Comparison of ENCODE assay signal across 8 cellular contexts in genomic region chr1:17439250-17440073, GRCh38. TPM values are rescaled to one million over a fixed set of nuclear protein-coding genes. Genes with fewer than 3 reads are reported as not detected.
DNase-seq lines count a peak whose midpoint lies in the region; ATAC-seq and TF ChIP-seq lines count a peak whose summit lies in the region.

RCC2 (minus strand) TSS chr1:17439677; CDS start chr1:17438514, 1,163 bp downstream.

- H3K9me3 ChIP-seq in endocrine pancreas (ENCODE audit: control insufficient read depth, low read length) = no peaks in the 10 kb centered on the region

- CTCF ChIA-PET in activated CD8-positive, alpha-beta memory T cell treated with anti-CD3 and anti-CD28 coated beads for 36 hours (lab: Charles Lee) = interaction anchor here (0.5 to 0.6 kb wide), 2 partner anchors 13 to 53 kb away, joined by 3 read pairs; no protein-coding TSS in a partner anchor

- H4K8ac ChIP-seq in mesendoderm (ENCODE audit: low read depth, low read length) = peak within 1 kb of the TSS; percentile 76

- peak within 1 kb of the TSS; percentile 89 for H3K4me2 ChIP-seq in mesendoderm (ENCODE audit: low read length)

- peak within 1 kb of the TSS; percentile 74 for H4K5ac ChIP-seq in mesendoderm (ENCODE audit: low read length)

- no peak within 1 kb of the TSS for H2BK15ac ChIP-seq in mesendoderm (replicated peaks; ENCODE audit: low read depth)

- H3K4ac ChIP-seq in mesendoderm (ENCODE audit: low read depth, low read length) = peak within 1 kb of the TSS; percentile 100

- H3K27ac ChIP-seq in ACC112 (ENCODE audit: low read depth, low read length) = peak within 1 kb of the TSS; percentile 87
- peak within 1 kb of the TSS; percentile 98 for H3K27ac ChIP-seq in mesendoderm (ENCODE audit: low read depth, low read length)

- H3K4me3 ChIP-seq in ACC112 (ENCODE audit: low read depth, low read length) (peak within 1 kb of the TSS; percentile 96), endocrine pancreas (ENCODE audit: control insufficient read depth, insufficient read depth, low read length) (peak within 1 kb of the TSS; percentile 76), mesendoderm (ENCODE audit: low read length) (peak within 1 kb of the TSS; percentile 90)

- peak; percentile 30 for ATAC-seq in HG03520 (IDR thresholded peaks at IDR 0.05; ENCODE audit: unreplicated experiment)

- H3K18ac ChIP-seq in mesendoderm (ENCODE audit: low read length) = peak within 1 kb of the TSS; percentile 98

- H3K4me1 ChIP-seq in ACC112 (ENCODE audit: control insufficient read depth, insufficient read depth, low read length, unreplicated experiment) (peaks cover 29% of the 10 kb centered on the region), endocrine pancreas (ENCODE audit: control insufficient read depth, insufficient read depth, low read length) (no peaks in the 10 kb centered on the region), mesendoderm (ENCODE audit: control insufficient read depth, low read depth, low read length) (peaks cover 23% of the 10 kb centered on the region)

- peak within 1 kb of the TSS; percentile 92 for H2AFZ ChIP-seq in ACC112 (ENCODE audit: low read length, unreplicated experiment)

- H3K56ac ChIP-seq in mesendoderm (ENCODE audit: low read length) = peak within 1 kb of the TSS; percentile 97

- peak within 1 kb of the TSS; percentile 82 for H2BK120ac ChIP-seq in mesendoderm (ENCODE audit: low read depth, low read length)

- peak within 1 kb of the TSS; percentile 83 for H2BK5ac ChIP-seq in mesendoderm (ENCODE audit: low read length)

- no peak within 1 kb of the TSS for H3K23ac ChIP-seq in mesendoderm (ENCODE audit: low read length)

- H3K9ac ChIP-seq in endocrine pancreas (ENCODE audit: control insufficient read depth, insufficient read depth, low read length) = peak within 1 kb of the TSS; percentile 87
- H3K9ac ChIP-seq in mesendoderm (ENCODE audit: low read length) = peak within 1 kb of the TSS; percentile 96

- peak; percentile 56 for TF ChIP-seq POLR2A in GM18526 (IDR thresholded peaks at IDR 0.05; ENCODE audit: extremely low read depth, insufficient read length)

- H3K36me3 ChIP-seq in ACC112 (ENCODE audit: insufficient read depth, low read length) (peaks cover 3% of the 10 kb centered on the region; the same call in 1 of the 2 replicates), endocrine pancreas (ENCODE audit: control insufficient read depth, insufficient read depth, low read length) (no peaks in the 10 kb centered on the region), mesendoderm (ENCODE audit: control insufficient read depth, insufficient read depth, low read length) (peaks cover 2% of the 10 kb centered on the region)

- no peaks in the 10 kb centered on the region for H3K79me1 ChIP-seq in mesendoderm (ENCODE audit: low read length)

- DNase-seq in NCI-H82 (lab: John Stamatoyannopoulos, UW) = peak; percentile 90
- peak; percentile 79 for DNase-seq in mesendoderm
- DNase-seq in stimulated activated CD8-positive, alpha-beta memory T cell treated with anti-CD3 and anti-CD28 coated beads, Interleukin-12 subunit alpha, Interleukin-12 subunit beta, amount 100 ng/mL, for 4 hours (ENCODE audit: low read depth) = peak; percentile 63

- no CpG with 5 or more reads among the region's 75 CpGs for WGBS in mesendoderm (ENCODE audit: extremely low coverage, insufficient coverage, low lambda C conversion rate)

- peaks cover 41% of the 10 kb centered on the region for H3K79me2 ChIP-seq in ACC112 (ENCODE audit: control insufficient read depth, insufficient read depth, low read length, unreplicated experiment)
- peaks cover 44% of the 10 kb centered on the region for H3K79me2 ChIP-seq in mesendoderm (ENCODE audit: control insufficient read depth, insufficient read depth, low read length)

- H3K27me3 ChIP-seq in ACC112 (ENCODE audit: insufficient read depth, low read length) = no peaks in the 10 kb centered on the region
- H3K27me3 ChIP-seq in endocrine pancreas (ENCODE audit: control insufficient read depth, insufficient read depth, low read length) = no peaks in the 10 kb centered on the region
- H3K27me3 ChIP-seq in mesendoderm (ENCODE audit: insufficient read depth, low read length, poor library complexity) = no peaks in the 10 kb centered on the region

- H2AK5ac ChIP-seq in mesendoderm (ENCODE audit: low read length) = no peak within 1 kb of the TSS

- POLR2A ChIA-PET in activated CD8-positive, alpha-beta memory T cell treated with anti-CD3 and anti-CD28 coated beads for 36 hours (lab: Charles Lee) = interaction anchor here (0.6 to 1.0 kb wide), 5 partner anchors 9 to 1812 kb away, joined by 3 to 6 read pairs (median 4); partner anchors contain the start of genes EMC1 and MRTO4

RNA-seq across cellular contexts. Expression of gene RCC2, which starts in this region (rescaled TPM):
- total RNA-seq in activated CD8-positive, alpha-beta memory T cell treated with anti-CD3 and anti-CD28 coated beads for 36 hours = 100 to 1,000 TPM; 156 to 159 TPM
- polyA plus RNA-seq in mesendoderm (2013, experiment 1 of 2) = 271 TPM
- polyA plus RNA-seq in mesendoderm (2013, experiment 2 of 2) = 269 TPM

Comparison
In these comparisons a context has a peak if more than half of its experiments do, and no peak if none do; other contexts are left out.
1. Peak in every context shown above with its lines: DNase-seq, ATAC-seq, H3K4me3 ChIP-seq and H3K27ac ChIP-seq.